Comparison of ENCODE assay signal across 7 cellular contexts in genomic region chr7:2886900-2887299, GRCh38. TPM values are rescaled to one million over a fixed set of nuclear protein-coding genes. Genes with fewer than 3 reads are reported as not detected.
DNase-seq lines count a peak whose midpoint lies in the region; ATAC-seq and TF ChIP-seq lines count a peak whose summit lies in the region.

No MANE protein-coding gene starts in this region.

- no peaks in the 10 kb centered on the region for H3K9me2 ChIP-seq in OCI-LY7 (ENCODE audit: insufficient read depth, low read length)

- BruUV-seq in OCI-LY7 (replicated peaks; lab: Mats Ljungman, UMichigan): no TSS peak

- no peak overlapping the region for H4K12ac ChIP-seq in trophoblast cell (ENCODE audit: low read depth, low read length)

- no peak overlapping the region for H3K9ac ChIP-seq in trophoblast cell (ENCODE audit: low read length)

- H3K4me2 ChIP-seq in OCI-LY7 (ENCODE audit: low read length): no peak overlapping the region
- H3K4me2 ChIP-seq in trophoblast cell (ENCODE audit: low read length): no peak overlapping the region

- no peaks in the 10 kb centered on the region for H4K20me1 ChIP-seq in OCI-LY7 (ENCODE audit: insufficient read depth, low read length)

- H3K4me3 ChIP-seq in OCI-LY7 (ENCODE audit: low read depth, low read length, poor library complexity, severe bottlenecking) (no peak overlapping the region), trophoblast cell (ENCODE audit: low read depth, low read length) (peak overlapping the region; percentile 46)

- no CpG with 5 or more reads among the region's 12 CpGs for WGBS in trophoblast cell (ENCODE audit: extremely low coverage, insufficient coverage, insufficient read length)

- intact Hi-C loops in OCI-LY7 (cut with micrococcal nuclease; ENCODE audit: unreplicated experiment): loop anchor here (1.0 to 2.0 kb wide), 3 partner anchors 156 to 268 kb away; partner anchors contain the start of gene CARD11

- H4K91ac ChIP-seq in trophoblast cell (ENCODE audit: low read depth, low read length): no peak overlapping the region

- no peak overlapping the region for H3K14ac ChIP-seq in trophoblast cell (ENCODE audit: low read length)

- no peak overlapping the region for H3K18ac ChIP-seq in trophoblast cell (ENCODE audit: low read length)

- no peak overlapping the region for H2AK5ac ChIP-seq in trophoblast cell (ENCODE audit: low read length)

- no peak for ATAC-seq in GM19455 (IDR thresholded peaks at IDR 0.05; ENCODE audit: unreplicated experiment)

- H2BK120ac ChIP-seq in trophoblast cell (ENCODE audit: insufficient read depth, low read length, poor library complexity): no peak overlapping the region

- in situ Hi-C loops in KBM-7 (cut with MboI; ENCODE audit: low pct_unique_long_range_greater_than_20kb, low sequenced_read_pairs): no loop called here

- POLR2A ChIA-PET in OCI-LY7 (lab: Charles Lee): no interaction called here

- DNase-seq in GM10266 (ENCODE audit: extremely low spot score): peak; percentile 76
- DNase-seq in KBM-7: peak; percentile 87
- DNase-seq in OCI-LY7 (ENCODE audit: low spot score): peak; percentile 84
- peak; percentile 19 for DNase-seq in activated T-helper 9 cell treated with anti-CD3 and anti-CD28 coated beads, Interleukin-2, amount 50 U/mL, for 16 hours (ENCODE audit: low read depth)
- peak; percentile 58 for DNase-seq in foreskin melanocyte
- DNase-seq in trophoblast cell: peak; percentile 25 to 80

- no peaks in the 10 kb centered on the region for H3K27me3 ChIP-seq in trophoblast cell (ENCODE audit: insufficient read depth, low read length)

- CTCF ChIA-PET in OCI-LY7 (lab: Charles Lee; ENCODE audit: unreplicated experiment): no interaction called here

- no peak overlapping the region for H2BK12ac ChIP-seq in trophoblast cell (ENCODE audit: low read length)

- H3K79me2 ChIP-seq in OCI-LY7 (ENCODE audit: insufficient read depth, low read depth, low read length): no peaks in the 10 kb centered on the region
- no peaks in the 10 kb centered on the region for H3K79me2 ChIP-seq in trophoblast cell (ENCODE audit: control insufficient read depth, insufficient read depth, low read length, poor library complexity)

- H2AFZ ChIP-seq in OCI-LY7 (ENCODE audit: low read length): no peak overlapping the region
- H2AFZ ChIP-seq in trophoblast cell (ENCODE audit: insufficient read depth, low read length, poor library complexity): no peak overlapping the region

- no peak overlapping the region for H3K23ac ChIP-seq in trophoblast cell (ENCODE audit: low read length)

- no peak overlapping the region for H4K8ac ChIP-seq in trophoblast cell (ENCODE audit: low read depth, low read length)

- no peak overlapping the region for H3K4ac ChIP-seq in trophoblast cell (ENCODE audit: low read depth, low read length)

- H3K27ac ChIP-seq in OCI-LY7 (ENCODE audit: low read depth, low read length, poor library complexity, severe bottlenecking) (no peak overlapping the region), trophoblast cell (ENCODE audit: low read depth, low read length) (no peak overlapping the region)

- H3K4me1 ChIP-seq in OCI-LY7 (ENCODE audit: insufficient read depth, low read length, poor library complexity, severe bottlenecking): peaks cover 27% of the 10 kb centered on the region
- no peaks in the 10 kb centered on the region for H3K4me1 ChIP-seq in trophoblast cell (ENCODE audit: control insufficient read depth in 1 of 2, insufficient read depth in 2 of 2, low read length in 2 of 2)

- TF ChIP-seq CTCF in GM10266 (IDR thresholded peaks at IDR 0.05; ENCODE audit: control insufficient read depth, insufficient read depth, low read depth, missing control alignments) (peak; percentile 85), OCI-LY7 (conservative IDR thresholded peaks at IDR 0.05; ENCODE audit: low read length) (peak; percentile 95)

- no peak overlapping the region for H2BK5ac ChIP-seq in trophoblast cell (ENCODE audit: low read depth, low read length, poor library complexity)

- no peaks in the 10 kb centered on the region for H3K79me1 ChIP-seq in trophoblast cell (ENCODE audit: low read length)

- no peaks in the 10 kb centered on the region for H3K9me3 ChIP-seq in OCI-LY7 (ENCODE audit: low read length)
- no peaks in the 10 kb centered on the region for H3K9me3 ChIP-seq in trophoblast cell (ENCODE audit: insufficient read depth, low read depth, low read length)

- H3K36me3 ChIP-seq in OCI-LY7 (ENCODE audit: insufficient read depth, low read length) (no peaks in the 10 kb centered on the region), trophoblast cell (ENCODE audit: control insufficient read depth in 1 of 2, insufficient read depth in 2 of 2, low read length in 2 of 2) (no peaks in the 10 kb centered on the region)

RNA-seq across cellular contexts. Expression of gene GNA12, which starts 42.8 kb away (rescaled TPM):
- 6.5 and 10.3 TPM in 2 replicates for total RNA-seq in OCI-LY7 (2014; rRNA removed; shearing (Covaris generic))
- total RNA-seq in OCI-LY7 (2022): 35.9 and 36.1 TPM in 2 replicates
- 166 and 173 TPM in 2 replicates for polyA plus RNA-seq in trophoblast cell (2013)

Comparison
In these comparisons a context has a peak if more than half of its experiments do, and no peak if none do; other contexts are left out.
1. DNase-seq: peak in every context shown above with its lines; median percentile 87 in KBM-7; 84 in OCI-LY7; 76 in GM10266; 58 in foreskin melanocyte; 52 in trophoblast cell; 19 in activated T-helper 9 cell treated with anti-CD3 and anti-CD28 coated beads, Interleukin-2, amount 50 U/mL, for 16 hours.